ENCODE assay signal across 22 cellular contexts in genomic region chr3:80263260-80263659, GRCh38.
"Had no signal": no experiment of that assay in that cellular context is flagged by ENCODE, and none has a peak within 500 bp of the region (broad histone marks: within the 10 kb centered on the region; RNA-seq: fewer than 3 reads in every experiment).

No MANE protein-coding gene starts in this region.

- H3K27ac ChIP-seq: brain microvascular endothelial cell, colonic mucosa, epithelial cell of prostate, hepatocyte, neutrophil, parathyroid adenoma, thoracic aorta, WERI-Rb-1 had no signal

- DNase-seq: activated CD4-positive, alpha-beta T cell treated with anti-CD3 and anti-CD28 coated beads, Interleukin-2, amount 50 U/mL, for 4 hours; activated naive CD8-positive, alpha-beta T cell treated with anti-CD3 and anti-CD28 coated beads for 36 hours; activated T-cell treated with anti-CD3 and anti-CD28 coated beads for 4 hours; amniotic stem cell; colonic mucosa; endodermal cell; foreskin fibroblast; kidney; stimulated activated CD4-positive, alpha-beta T cell treated with anti-CD3 and anti-CD28 coated beads, Interleukin-4, amount 100 ng/mL, for 4 hours; stimulated activated naive B cell treated with anti-CD40 and anti-IgM and Interleukin-4, amounts not matched to agents 10 μg/mL and 1 μg/mL and 100 μg/mL, for 72 hours; WERI-Rb-1 had no signal

- H3K36me3 ChIP-seq: brain microvascular endothelial cell, colonic mucosa, neutrophil, thoracic aorta, WERI-Rb-1 had no signal

- H3K9me3 ChIP-seq: colonic mucosa, neutrophil, thoracic aorta had no signal

- H3K4me1 ChIP-seq: colonic mucosa, parathyroid adenoma had no signal

- ATAC-seq: left lobe of liver; natural killer cell treated with Interleukin-12 subunit alpha and Interleukin-12 subunit beta and Interleukin-15 and Interleukin-18, amount 100 ng/mL, for 72 hours; sciatic nerve; stimulated activated naive B cell treated with anti-CD40 and anti-IgM and Interleukin-4, amounts not matched to agents 10 μg/mL and 1 μg/mL and 100 μg/mL, for 72 hours had no signal

- H3K27me3 ChIP-seq: brain microvascular endothelial cell, colonic mucosa, hepatocyte, neutrophil had no signal

- H3K4me3 ChIP-seq: colonic mucosa, hepatocyte, lung, smooth muscle cell, thoracic aorta had no signal
